2 cellular contexts compared by ENCODE assay signal in genomic region chr11:117738246-117738957, GRCh38.
TF ChIP-seq lines count a peak whose summit lies in the region.

No MANE protein-coding gene starts in this region.

TF ChIP-seq in K562, 482 proteins besides CTCF, POLR2A, EP300 and RAD21 (continued from another document):
- peak; percentile 14; the same call in 1 of the 2 replicates for TF ChIP-seq ATF3 (IDR thresholded peaks at IDR 0.05)
- no peak for TF ChIP-seq ATF3 (CRISPR knock-in tag; conservative IDR thresholded peaks at IDR 0.05)
- peak; percentile 20; the same call in 1 of the 2 replicates for TF ChIP-seq CREB1 (IDR thresholded peaks at IDR 0.05)
- TF ChIP-seq CREB1 (CRISPR knock-in tag; IDR thresholded peaks at IDR 0.05) = no peak
- no peak for TF ChIP-seq RBM39 (optimal IDR thresholded peaks at IDR 0.05; ENCODE audit: low read depth, low read length)
- TF ChIP-seq ZNF224 (CRISPR knock-in tag; IDR thresholded peaks at IDR 0.05) = no peak
- TF ChIP-seq CREM (IDR thresholded peaks at IDR 0.05; ENCODE audit: low read depth) = peak; percentile 37

TF ChIP-seq in SK-N-SH treated with all-trans-retinoic acid at 6 μM for 48 hours, 23 proteins besides CTCF, POLR2A, EP300 and RAD21 (continued from another document):
- TF ChIP-seq POU6F1 (CRISPR knock-in tag; IDR thresholded peaks at IDR 0.05; ENCODE audit: borderline replicate concordance, low read depth) (no peak), CREB5 (CRISPR knock-in tag; IDR thresholded peaks at IDR 0.05; ENCODE audit: low read depth) (no peak), ZNF565 (CRISPR knock-in tag; conservative IDR thresholded peaks at IDR 0.05; ENCODE audit: low read depth) (no peak), ZFP3 (CRISPR knock-in tag; IDR thresholded peaks at IDR 0.05) (no peak), PPARA (CRISPR knock-in tag; IDR thresholded peaks at IDR 0.05; ENCODE audit: borderline replicate concordance) (no peak), RARB (CRISPR knock-in tag; IDR thresholded peaks at IDR 0.05) (no peak), CSDC2 (CRISPR knock-in tag; IDR thresholded peaks at IDR 0.05) (no peak), PATZ1 (CRISPR knock-in tag; IDR thresholded peaks at IDR 0.05; ENCODE audit: borderline replicate concordance) (no peak), TOX (CRISPR knock-in tag; IDR thresholded peaks at IDR 0.05; ENCODE audit: borderline replicate concordance) (no peak), BACH2 (CRISPR knock-in tag; IDR thresholded peaks at IDR 0.05; ENCODE audit: borderline replicate concordance) (no peak), ESRRG (CRISPR knock-in tag; IDR thresholded peaks at IDR 0.05) (no peak), ARNTL (CRISPR knock-in tag; IDR thresholded peaks at IDR 0.05; ENCODE audit: borderline replicate concordance, low read depth) (no peak), ZNF70 (CRISPR knock-in tag; IDR thresholded peaks at IDR 0.05) (no peak)
